9 cellular contexts compared by ENCODE assay signal in genomic region chr12:26878661-26879119, GRCh38. TPM values are rescaled to one million over a fixed set of nuclear protein-coding genes. Genes with fewer than 3 reads are reported as not detected.
DNase-seq lines count a peak whose midpoint lies in the region; ATAC-seq lines count a peak whose summit lies in the region.
"Had no signal": no experiment of that assay in that cellular context is flagged by ENCODE, and none has a peak within 500 bp of the region (broad histone marks: within the 10 kb centered on the region; RNA-seq: fewer than 3 reads in every experiment).

No MANE protein-coding gene starts in this region.

- H3K14ac ChIP-seq in neuronal stem cell (ENCODE audit: low read length), result no peak overlapping the region

- no peak overlapping the region for H3K27ac ChIP-seq in neuronal stem cell (replicated peaks; ENCODE audit: low read length)
- no peak overlapping the region for H3K27ac ChIP-seq in naive thymus-derived CD4-positive, alpha-beta T cell (ENCODE audit: low read depth, low read length)
- H3K27ac ChIP-seq: SJSA1 had no signal

- no peak overlapping the region for H2BK120ac ChIP-seq in neuronal stem cell (ENCODE audit: low read depth, low read length)

- H3K79me1 ChIP-seq in neuronal stem cell (ENCODE audit: low read depth, low read length), result no peaks in the 10 kb centered on the region

- H3K36me3 ChIP-seq in neuronal stem cell (replicated peaks in 1 of 2; ENCODE audit: control insufficient read depth in 2 of 2, insufficient read depth in 2 of 2, low read length in 2 of 2), result no peaks in the 10 kb centered on the region
- no peaks in the 10 kb centered on the region for H3K36me3 ChIP-seq in naive thymus-derived CD4-positive, alpha-beta T cell (ENCODE audit: control insufficient read depth in 2 of 3, insufficient read depth in 3 of 3, low read length in 3 of 3)
- H3K36me3 ChIP-seq: SJSA1 had no signal

- H3K23ac ChIP-seq in neuronal stem cell (ENCODE audit: low read depth, low read length, poor library complexity), result no peak overlapping the region

- H3K4ac ChIP-seq in neuronal stem cell (ENCODE audit: low read length), result no peak overlapping the region

- H4K8ac ChIP-seq in neuronal stem cell (ENCODE audit: low read depth, low read length), result no peak overlapping the region

- H3K9ac ChIP-seq in neuronal stem cell (ENCODE audit: low read depth, low read length, poor library complexity), result no peak overlapping the region

- peaks cover 0 to 3% (median 0%) of the 10 kb centered on the region in 7 donors for H3K4me1 Mint-ChIP-seq in naive thymus-derived CD4-positive, alpha-beta T cell

- H3K27ac Mint-ChIP-seq in naive thymus-derived CD4-positive, alpha-beta T cell, result peak overlapping the region in 1 of 9 donors; percentile 32

- no peak overlapping the region for H4K91ac ChIP-seq in neuronal stem cell (ENCODE audit: low read depth, low read length, poor library complexity)

- intact Hi-C loops in naive thymus-derived CD4-positive, alpha-beta T cell (cut with micrococcal nuclease), result loop anchor here in 1 of 2 donors (1.0 kb wide), 1 partner anchor 25 kb away; no protein-coding TSS in a partner anchor

- peaks cover 0 to 9% (median 0%) of the 10 kb centered on the region in 5 donors for H3K36me3 Mint-ChIP-seq in naive thymus-derived CD4-positive, alpha-beta T cell

- POLR2A ChIA-PET in naive thymus-derived CD4-positive, alpha-beta T cell (lab: Charles Lee), result no interaction called here

- peaks cover 0 to 26% (median 6%) of the 10 kb centered on the region in 5 donors for H3K27me3 Mint-ChIP-seq in naive thymus-derived CD4-positive, alpha-beta T cell

- no peak overlapping the region for H3K18ac ChIP-seq in neuronal stem cell (ENCODE audit: low read length)

- no peak overlapping the region for H2BK12ac ChIP-seq in neuronal stem cell (ENCODE audit: low read length)

- H2AK5ac ChIP-seq in neuronal stem cell (ENCODE audit: low read depth, low read length), result no peak overlapping the region

- no peak overlapping the region for H2AFZ ChIP-seq in neuronal stem cell (ENCODE audit: low read length)

- no peak overlapping the region for H3K4me3 ChIP-seq in neuronal stem cell (ENCODE audit: low read length in 2 of 2)
- H3K4me3 ChIP-seq in naive thymus-derived CD4-positive, alpha-beta T cell (ENCODE audit: low read length), result no peak overlapping the region
- H3K4me3 ChIP-seq: SJSA1 had no signal

- no peak overlapping the region for H2BK15ac ChIP-seq in neuronal stem cell (ENCODE audit: low read length)

- CTCF ChIA-PET in naive thymus-derived CD4-positive, alpha-beta T cell (lab: Charles Lee), result interaction anchor here (0.8 to 1.7 kb wide), 3 partner anchors 10 to 427 kb away, joined by 3 to 5 read pairs (median 3); no protein-coding TSS in a partner anchor

- no peaks in the 10 kb centered on the region for H3K9me3 ChIP-seq in neuronal stem cell (replicated peaks in 1 of 2; ENCODE audit: control insufficient read depth in 2 of 2, insufficient read depth in 1 of 2, low read depth in 1 of 2, low read length in 2 of 2)
- no peaks in the 10 kb centered on the region for H3K9me3 ChIP-seq in naive thymus-derived CD4-positive, alpha-beta T cell (ENCODE audit: control insufficient read depth in 2 of 3, low read length in 3 of 3)
- H3K9me3 ChIP-seq: SJSA1 had no signal

- peaks cover 0 to 6% of the 10 kb centered on the region in 2 donors for H3K4me1 ChIP-seq in neuronal stem cell (ENCODE audit: control insufficient read depth in 2 of 2, insufficient read depth in 1 of 2, low read depth in 1 of 2, low read length in 2 of 2)
- H3K4me1 ChIP-seq in naive thymus-derived CD4-positive, alpha-beta T cell (ENCODE audit: control insufficient read depth in 2 of 2, insufficient read depth in 2 of 2, low read length in 2 of 2), result no peaks in the 10 kb centered on the region
- H3K4me1 ChIP-seq: SJSA1 had no signal

- H3K27me3 ChIP-seq in neuronal stem cell (ENCODE audit: control insufficient read depth in 3 of 3, insufficient read depth in 3 of 3, low read depth in 1 of 3, low read length in 3 of 3), result peaks cover 0 to 3% (median 0%) of the 10 kb centered on the region in 3 experiments
- H3K27me3 ChIP-seq in naive thymus-derived CD4-positive, alpha-beta T cell (ENCODE audit: control insufficient read depth in 2 of 2, insufficient read depth in 2 of 2, low read length in 2 of 2), result no peaks in the 10 kb centered on the region

- peaks cover 0 to 11% (median 3%) of the 10 kb centered on the region in 11 donors for H3K9me3 Mint-ChIP-seq in naive thymus-derived CD4-positive, alpha-beta T cell

- no peak overlapping the region for H2BK5ac ChIP-seq in neuronal stem cell (ENCODE audit: low read length)

- WGBS in neuronal stem cell (ENCODE audit: extremely low coverage in 2 of 2, insufficient read length in 2 of 2, insufficient replicate concordance in 1 of 2), 2 donors, result no CpG with 5 or more reads among the region's 6 CpGs

- peak; percentile 61 for ATAC-seq in GM21619 (IDR thresholded peaks at IDR 0.05; ENCODE audit: unreplicated experiment)
- no peak for ATAC-seq in naive thymus-derived CD4-positive, alpha-beta T cell

- DNase-seq in AG20443 (ENCODE audit: low spot score), result peak; percentile 40
- DNase-seq in NCI-H2029 treated with DMSO at 0.1 percent for 48 hours (lab: John Stamatoyannopoulos, UW), result peak; percentile 87
- peak; percentile 70 to 93 for DNase-seq in dermis microvascular lymphatic vessel endothelial cell (ENCODE audit: low read depth in 2 of 2)
- peak in 35 of 56 donors; percentile 3 to 67 (median 26) for DNase-seq in nucleus accumbens (lab: John Stamatoyannopoulos, UW)
- no peak for DNase-seq in neuronal stem cell (ENCODE audit: low spot score)
- no peak for DNase-seq in stimulated activated CD4-positive, alpha-beta T cell treated with anti-CD3 and anti-CD28 coated beads, Interleukin-15, amount 100 ng/mL, for 24 hours
- no peak for DNase-seq in naive thymus-derived CD4-positive, alpha-beta T cell

- H3K4me2 ChIP-seq in neuronal stem cell (ENCODE audit: insufficient read depth, low read length, poor library complexity, severe bottlenecking), result no peak overlapping the region

- H3K4me3 Mint-ChIP-seq in naive thymus-derived CD4-positive, alpha-beta T cell, result no peak overlapping the region

RNA-seq across cellular contexts. Expression of gene ITPR2, which starts 45.7 kb away (rescaled TPM):
- total RNA-seq in dermis microvascular lymphatic vessel endothelial cell, result 20.5 and 28.0 TPM in 2 replicates
- 0.25 TPM for polyA plus RNA-seq in neuronal stem cell (2013, experiment 1 of 2)
- 0.17 TPM for polyA plus RNA-seq in neuronal stem cell (2013, experiment 2 of 2)
- 10 to 100 TPM; 44.9 to 71.5 (median 59.2) TPM for total RNA-seq in naive thymus-derived CD4-positive, alpha-beta T cell
- 10 to 100 TPM; 11.3 to 15.5 TPM for polyA plus RNA-seq in naive thymus-derived CD4-positive, alpha-beta T cell

RNA-seq across cellular contexts. Expression of gene INTS13, which starts 59.1 kb away (rescaled TPM):
- total RNA-seq in dermis microvascular lymphatic vessel endothelial cell, result 18.2 and 22.7 TPM in 2 replicates
- polyA plus RNA-seq in neuronal stem cell (2013, experiment 1 of 2), result 25.4 TPM
- polyA plus RNA-seq in neuronal stem cell (2013, experiment 2 of 2), result 25.9 TPM
- total RNA-seq in naive thymus-derived CD4-positive, alpha-beta T cell, result 10 to 100 TPM; 13.2 to 46.7 (median 19.0) TPM
- 10 to 100 TPM; 18.5 to 25.8 TPM for polyA plus RNA-seq in naive thymus-derived CD4-positive, alpha-beta T cell

RNA-seq across cellular contexts. Expression of gene FGFR1OP2, which starts 59.6 kb away (rescaled TPM):
- 60.1 and 68.7 TPM in 2 replicates for total RNA-seq in dermis microvascular lymphatic vessel endothelial cell
- polyA plus RNA-seq in neuronal stem cell (2013, experiment 1 of 2), result 42.0 TPM
- 43.6 TPM for polyA plus RNA-seq in neuronal stem cell (2013, experiment 2 of 2)
- 10 to 100 TPM; 35.6 to 84.0 (median 79.0) TPM for total RNA-seq in naive thymus-derived CD4-positive, alpha-beta T cell
- 10 to 100 TPM; 80.7 to 90.3 TPM for polyA plus RNA-seq in naive thymus-derived CD4-positive, alpha-beta T cell

Comparison
In these comparisons a context has a peak if more than half of its experiments do, and no peak if none do; other contexts are left out.
1. DNase-seq: peak in AG20443 (single experiment), NCI-H2029 treated with DMSO at 0.1 percent for 48 hours (single experiment), dermis microvascular lymphatic vessel endothelial cell (2 of 2) and nucleus accumbens (35 of 56); none in neuronal stem cell (single experiment), stimulated activated CD4-positive, alpha-beta T cell treated with anti-CD3 and anti-CD28 coated beads, Interleukin-15, amount 100 ng/mL, for 24 hours (single experiment) and naive thymus-derived CD4-positive, alpha-beta T cell (0 of 9).